In genomic region chr14:68127166-68127565, GRCh38 we compare ENCODE assay signal across 1 cellular context.
TF ChIP-seq lines count a peak whose summit lies in the region.

No MANE protein-coding gene starts in this region.

TF ChIP-seq in SK-N-SH treated with all-trans-retinoic acid at 6 μM for 48 hours, 23 proteins besides CTCF, POLR2A, EP300 and RAD21 (continued from another document):
- TF ChIP-seq, protein P1, sequence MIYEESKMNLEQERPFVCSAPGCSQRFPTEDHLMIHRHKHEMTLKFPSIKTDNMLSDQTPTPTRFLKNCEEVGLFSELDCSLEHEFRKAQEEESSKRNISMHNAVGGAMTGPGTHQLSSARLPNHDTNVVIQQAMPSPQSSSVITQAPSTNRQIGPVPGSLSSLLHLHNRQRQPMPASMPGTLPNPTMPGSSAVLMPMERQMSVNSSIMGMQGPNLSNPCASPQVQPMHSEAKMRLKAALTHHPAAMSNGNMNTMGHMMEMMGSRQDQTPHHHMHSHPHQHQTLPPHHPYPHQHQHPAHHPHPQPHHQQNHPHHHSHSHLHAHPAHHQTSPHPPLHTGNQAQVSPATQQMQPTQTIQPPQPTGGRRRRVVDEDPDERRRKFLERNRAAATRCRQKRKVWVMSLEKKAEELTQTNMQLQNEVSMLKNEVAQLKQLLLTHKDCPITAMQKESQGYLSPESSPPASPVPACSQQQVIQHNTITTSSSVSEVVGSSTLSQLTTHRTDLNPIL (CRISPR knock-in tag; IDR thresholded peaks at IDR 0.05; ENCODE audit: low read depth), result no peak
- no peak for TF ChIP-seq PPARA (CRISPR knock-in tag; IDR thresholded peaks at IDR 0.05; ENCODE audit: borderline replicate concordance)
TF ChIP-seq in SK-N-SH treated with all-trans-retinoic acid at 6 μM for 48 hours: peak in this region for 0.
